In the genomic region with DNA sequence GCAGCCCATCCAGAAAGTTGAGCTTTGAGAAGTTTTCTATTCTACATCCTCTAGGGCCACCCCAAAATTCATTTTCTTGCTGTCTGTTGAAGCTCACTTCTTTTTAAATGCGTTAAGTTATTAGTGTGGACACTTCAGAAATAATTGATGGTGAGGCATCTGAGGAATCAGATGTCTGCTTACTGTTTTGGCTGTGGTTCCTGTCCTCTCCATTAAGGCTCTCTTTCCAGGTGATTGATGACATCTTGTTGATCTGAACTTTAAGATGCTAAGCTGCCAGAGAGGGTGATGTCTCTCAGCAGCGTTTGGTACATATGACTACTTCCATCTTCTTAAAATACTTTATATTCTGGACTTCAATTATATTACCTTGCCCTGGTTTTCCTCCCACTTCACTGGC, we compare ENCODE assay signal across 23 cellular contexts. TPM values are rescaled to one million over a fixed set of nuclear protein-coding genes. Genes with fewer than 3 reads are reported as not detected.
"Had no signal": no experiment of that assay in that cellular context is flagged by ENCODE, and none has a peak within 500 bp of the region (broad histone marks: within the 10 kb centered on the region; RNA-seq: fewer than 3 reads in every experiment).

No MANE protein-coding gene starts in this region.

- H3K27me3 Mint-ChIP-seq: activated B cell treated with CpG ODN at 0.5 μM for 24 hours; activated naive CD8-positive, alpha-beta T cell treated with anti-CD3 and anti-CD28 coated beads for 36 hours; stimulated activated naive CD8-positive, alpha-beta T cell treated with anti-CD3 and anti-CD28 coated beads, Interleukin-15, amount 100 ng/mL, for 72 hours; T-helper 17 cell had no signal

- H3K27me3 ChIP-seq: breast epithelium, foreskin keratinocyte, neutrophil, right lobe of liver, tibial artery had no signal

- H3K36me3 ChIP-seq: breast epithelium, neutrophil, right lobe of liver, tibial artery had no signal

- H3K4me3 ChIP-seq: breast epithelium, lung, right lobe of liver, tibial artery had no signal

- H3K4me1 Mint-ChIP-seq: activated B cell treated with CpG ODN at 0.5 μM for 24 hours; activated CD4-positive, alpha-beta T cell treated with anti-CD3 and anti-CD28 coated beads for 36 hours; activated naive CD8-positive, alpha-beta T cell treated with anti-CD3 and anti-CD28 coated beads for 36 hours; stimulated activated effector memory CD8-positive, alpha-beta T cell treated with anti-CD3 and anti-CD28 coated beads, Interleukin-12 subunit alpha, Interleukin-12 subunit beta, amount 100 ng/mL, for 72 hours; stimulated activated naive CD8-positive, alpha-beta T cell treated with anti-CD3 and anti-CD28 coated beads, Interleukin-15, amount 100 ng/mL, for 72 hours; T-helper 17 cell had no signal

- ATAC-seq: activated CD4-positive, alpha-beta T cell treated with anti-CD3 and anti-CD28 coated beads for 36 hours; activated T-cell treated with anti-CD3 and anti-CD28 coated beads, Interleukin-2, amount 50 U/mL, for 4 hours; left lobe of liver; right lobe of liver; stimulated activated effector memory CD8-positive, alpha-beta T cell treated with anti-CD3 and anti-CD28 coated beads, Interleukin-12 subunit alpha, Interleukin-12 subunit beta, amount 100 ng/mL, for 72 hours; stimulated activated naive CD8-positive, alpha-beta T cell treated with anti-CD3 and anti-CD28 coated beads, Interleukin-15, amount 100 ng/mL, for 72 hours; T-helper 17 cell had no signal

- DNase-seq: activated B cell treated with CpG ODN at 0.5 μM for 24 hours; activated CD4-positive, alpha-beta T cell treated with anti-CD3 and anti-CD28 coated beads for 36 hours; activated CD4-positive, alpha-beta T cell treated with anti-CD3 and anti-CD28 coated beads, Interleukin-2, amount 50 U/mL, for 4 hours; activated CD8-positive, alpha-beta memory T cell treated with anti-CD3 and anti-CD28 coated beads for 24 hours; activated CD8-positive, alpha-beta memory T cell treated with anti-CD3 and anti-CD28 coated beads, Interleukin-2, amount 50 U/mL, for 4 hours; activated naive CD4-positive, alpha-beta T cell treated with Interleukin-2 at 50 U/mL for 16 hours; activated naive CD8-positive, alpha-beta T cell treated with anti-CD3 and anti-CD28 coated beads for 36 hours; activated T-cell treated with anti-CD3 and anti-CD28 coated beads, Interleukin-2, amount 50 U/mL, for 4 hours; cortex of kidney; foreskin keratinocyte; kidney; right lobe of liver; small intestine; stimulated activated CD4-positive, alpha-beta T cell treated with anti-CD3 and anti-CD28 coated beads, Interleukin-2, amount 100 ng/mL, for 24 hours; stimulated activated naive CD8-positive, alpha-beta T cell treated with anti-CD3 and anti-CD28 coated beads, Interleukin-15, amount 100 ng/mL, for 72 hours; T-helper 17 cell; tibial artery had no signal

- H3K36me3 Mint-ChIP-seq: activated naive CD8-positive, alpha-beta T cell treated with anti-CD3 and anti-CD28 coated beads for 36 hours; stimulated activated effector memory CD8-positive, alpha-beta T cell treated with anti-CD3 and anti-CD28 coated beads, Interleukin-12 subunit alpha, Interleukin-12 subunit beta, amount 100 ng/mL, for 72 hours had no signal

- H3K9me3 Mint-ChIP-seq: activated B cell treated with CpG ODN at 0.5 μM for 24 hours, nephron had no signal

- H3K9me3 ChIP-seq: breast epithelium, neutrophil, right lobe of liver, tibial artery had no signal

- H3K4me1 ChIP-seq: breast epithelium had no signal

- H3K4me3 Mint-ChIP-seq: activated B cell treated with CpG ODN at 0.5 μM for 24 hours; activated CD4-positive, alpha-beta T cell treated with anti-CD3 and anti-CD28 coated beads for 36 hours; activated naive CD8-positive, alpha-beta T cell treated with anti-CD3 and anti-CD28 coated beads for 36 hours; activated T-cell treated with anti-CD3 and anti-CD28 coated beads, Interleukin-2, amount 50 U/mL, for 4 hours; nephron; stimulated activated effector memory CD8-positive, alpha-beta T cell treated with anti-CD3 and anti-CD28 coated beads, Interleukin-12 subunit alpha, Interleukin-12 subunit beta, amount 100 ng/mL, for 72 hours; stimulated activated naive CD8-positive, alpha-beta T cell treated with anti-CD3 and anti-CD28 coated beads, Interleukin-15, amount 100 ng/mL, for 72 hours; T-helper 17 cell had no signal

- H3K27ac Mint-ChIP-seq: activated B cell treated with CpG ODN at 0.5 μM for 24 hours; activated CD4-positive, alpha-beta T cell treated with anti-CD3 and anti-CD28 coated beads for 36 hours; activated naive CD8-positive, alpha-beta T cell treated with anti-CD3 and anti-CD28 coated beads for 36 hours; stimulated activated effector memory CD8-positive, alpha-beta T cell treated with anti-CD3 and anti-CD28 coated beads, Interleukin-12 subunit alpha, Interleukin-12 subunit beta, amount 100 ng/mL, for 72 hours; stimulated activated naive CD8-positive, alpha-beta T cell treated with anti-CD3 and anti-CD28 coated beads, Interleukin-15, amount 100 ng/mL, for 72 hours; T-helper 17 cell had no signal

- H3K27ac ChIP-seq: breast epithelium, foreskin keratinocyte, neutrophil, right lobe of liver had no signal

RNA-seq across cellular contexts. Expression of gene FAT3, which starts 45.2 kb away (rescaled TPM):
- total RNA-seq: activated B cell treated with CpG ODN at 0.5 μM for 24 hours; activated CD4-positive, alpha-beta T cell treated with anti-CD3 and anti-CD28 coated beads for 36 hours; activated naive CD8-positive, alpha-beta T cell treated with anti-CD3 and anti-CD28 coated beads for 36 hours; T-helper 17 cell had no signal
